ENCODE assay signal across 12 cellular contexts in genomic region chr2:226754821-226755536, GRCh38. TPM values are rescaled to one million over a fixed set of nuclear protein-coding genes. Genes with fewer than 3 reads are reported as not detected.
DNase-seq lines count a peak whose midpoint lies in the region; ATAC-seq and TF ChIP-seq lines count a peak whose summit lies in the region.
"Had no signal": no experiment of that assay in that cellular context is flagged by ENCODE, and none has a peak within 500 bp of the region (broad histone marks: within the 10 kb centered on the region; RNA-seq: fewer than 3 reads in every experiment).

No MANE protein-coding gene starts in this region.

- TF ChIP-seq CTCF in fibroblast of mammary gland (conservative IDR thresholded peaks at IDR 0.05; ENCODE audit: control insufficient read depth, insufficient read depth, low read depth, low read length), result no peak
- no peak for TF ChIP-seq CTCF in gastrocnemius medialis (IDR thresholded peaks at IDR 0.05 in 4 of 5, conservative IDR thresholded peaks at IDR 0.05 in 1 of 5)

- H3K4me1 ChIP-seq in SJSA1 (replicated peaks) (peaks cover 58% of the 10 kb centered on the region), gastrocnemius medialis (peaks cover 37 to 67% of the 10 kb centered on the region in 2 donors)

- intact Hi-C loops in gastrocnemius medialis (cut with DNase I; ENCODE audit: low total_unique reads), result loop anchor here (5.0 kb wide), 1 partner anchor 37 kb away; no protein-coding TSS in a partner anchor

- ATAC-seq in gastrocnemius medialis, result peak; percentile 10 to 21
- ATAC-seq in GM19397 (IDR thresholded peaks at IDR 0.05; ENCODE audit: unreplicated experiment), result no peak
- ATAC-seq: left colon had no signal

- DNase-seq in EL (peak; percentile 37), SJSA1 (ENCODE audit: low read depth in 1 of 2, low spot score in 2 of 2) (peak in 1 of 2 experiments; percentile 84), fibroblast of mammary gland (ENCODE audit: low read depth) (peak; percentile 87), gastrocnemius medialis (no peak), NCI-H2029 (lab: John Stamatoyannopoulos, UW) (no peak), NCI-H1694 (lab: John Stamatoyannopoulos, UW) (no peak), NCI-H446 (lab: John Stamatoyannopoulos, UW) (no peak)
- DNase-seq: activated naive CD4-positive, alpha-beta T cell treated with anti-CD3 and anti-CD28 coated beads for 36 hours; C1 segment of cervical spinal cord; left colon; stimulated activated CD8-positive, alpha-beta memory T cell treated with anti-CD3 and anti-CD28 coated beads, Interleukin-4, amount 100 ng/mL, for 48 hours had no signal

- H3K36me3 ChIP-seq in SJSA1, result 0 out of 2 replicates have a peak, but pooled peaks cover 4% of the 10 kb centered on the region
- H3K36me3 ChIP-seq in gastrocnemius medialis, result no peaks in the 10 kb centered on the region

- H3K9me3 ChIP-seq in SJSA1 (replicated peaks) (no peaks in the 10 kb centered on the region), gastrocnemius medialis (no peaks in the 10 kb centered on the region)

- H3K27me3 ChIP-seq in SJSA1 (replicated peaks), result no peaks in the 10 kb centered on the region
- H3K27me3 ChIP-seq in gastrocnemius medialis, result no peaks in the 10 kb centered on the region

- TF ChIP-seq POLR2A in gastrocnemius medialis (IDR thresholded peaks at IDR 0.05), result no peak

- in situ Hi-C loops in gastrocnemius medialis (cut with MboI; ENCODE audit: low sequenced_read_pairs in 4 of 4), result no loop called here

- H3K4me3 ChIP-seq in SJSA1 (no peak overlapping the region), fibroblast of mammary gland (ENCODE audit: control insufficient read depth, low read depth, low read length) (no peak overlapping the region), gastrocnemius medialis (peak overlapping the region; percentile 18 to 41 (median 32))

- H3K27ac ChIP-seq in SJSA1 (peak overlapping the region; percentile 74), gastrocnemius medialis (peak overlapping the region; percentile 83 to 94 (median 92))

RNA-seq across cellular contexts. Expression of gene IRS1, which starts 44.6 kb away (rescaled TPM):
- 11.3 and 19.2 TPM in 2 replicates for total RNA-seq in SJSA1 (2014; rRNA removed; shearing (Covaris generic))
- 10 to 100 TPM in 1 of 4 donors, 1 to 10 TPM in 3; 2.2 to 71.1 (median 6.3) TPM for total RNA-seq in gastrocnemius medialis

Comparison
In these comparisons a context has a peak if more than half of its experiments do, and no peak if none do; other contexts are left out.
1. DNase-seq: peak in EL (single experiment) and fibroblast of mammary gland (single experiment); none in gastrocnemius medialis (0 of 2), NCI-H2029 (single experiment), NCI-H1694 (single experiment) and NCI-H446 (0 of 2).
2. H3K4me3 ChIP-seq: peak in gastrocnemius medialis (4 of 4); none in SJSA1 (single experiment) and fibroblast of mammary gland (single experiment).